In the genomic region with DNA sequence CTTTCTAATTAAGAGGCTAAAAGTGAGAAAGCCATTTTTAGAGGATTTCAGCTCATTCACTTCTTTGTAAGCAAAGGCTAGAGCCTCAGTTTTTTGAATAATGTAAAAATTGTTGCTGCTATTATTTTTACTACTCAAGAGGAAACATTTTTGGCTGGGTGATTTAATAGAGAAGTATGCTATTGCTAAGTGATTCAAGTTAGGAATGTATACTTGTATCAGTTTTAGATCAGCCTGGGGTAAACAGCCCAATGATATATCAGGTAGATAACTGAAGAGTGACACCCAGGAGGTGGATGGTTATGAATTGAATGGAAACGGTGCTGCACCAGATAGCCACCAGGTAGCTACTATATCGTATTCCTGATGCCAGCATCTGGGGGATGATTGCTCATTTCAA, we compare ENCODE assay signal across 33 cellular contexts. TPM values are rescaled to one million over a fixed set of nuclear protein-coding genes. Genes with fewer than 3 reads are reported as not detected.
DNase-seq lines count a peak whose midpoint lies in the region; ATAC-seq, FAIRE-seq and TF ChIP-seq lines count a peak whose summit lies in the region.
"Had no signal": no experiment of that assay in that cellular context is flagged by ENCODE, and none has a peak within 500 bp of the region (broad histone marks: within the 10 kb centered on the region; RNA-seq: fewer than 3 reads in every experiment).

No MANE protein-coding gene starts in this region.

- peaks cover 51% of the 10 kb centered on the region for H3K4me1 Mint-ChIP-seq in astrocyte (ENCODE audit: low read depth, unreplicated experiment)
- H3K4me1 Mint-ChIP-seq in neural crest cell: peaks cover 73% of the 10 kb centered on the region

- no peak for TF ChIP-seq CTCF in astrocyte (IDR thresholded peaks at IDR 0.05; ENCODE audit: insufficient read depth, low read depth, low read length)
- no peak for TF ChIP-seq CTCF in neural crest cell (conservative IDR thresholded peaks at IDR 0.05)

- WGBS in GM23248 (ENCODE audit: low coverage in 1 of 2, low lambda C conversion rate in 2 of 2, missing lambda C conversion rate in 2 of 2), 2 experiments: 73 to 74% methylated on average over 2 of the region's 2 CpGs

- H3K27me3 Mint-ChIP-seq in astrocyte (ENCODE audit: low read depth, unreplicated experiment): no peaks in the 10 kb centered on the region
- H3K27me3 Mint-ChIP-seq in neural crest cell (ENCODE audit: low read depth): no peaks in the 10 kb centered on the region
- H3K27me3 Mint-ChIP-seq: activated CD8-positive, alpha-beta T cell treated with anti-CD3 and anti-CD28 coated beads for 36 hours; IgD-negative memory B cell; naive B cell had no signal

- DNase-seq in GM23248 (peak; percentile 47), astrocyte (ENCODE audit: low read depth) (no peak), neural crest cell (ENCODE audit: low read depth, low spot score) (no peak), substantia nigra (lab: John Stamatoyannopoulos, UW) (no peak), SKM-1 treated with dmso at 0.1 percent for 144 hours (lab: John Stamatoyannopoulos, UW; ENCODE audit: unreplicated experiment) (no peak), SIG-M5 (lab: John Stamatoyannopoulos, UW) (no peak)
- DNase-seq: activated CD4-positive, alpha-beta T cell treated with anti-CD3 and anti-CD28 coated beads for 1 hour; activated CD8-positive, alpha-beta memory T cell treated with anti-CD3 and anti-CD28 coated beads, Interleukin-2, amount 50 U/mL, for 48 hours; activated CD8-positive, alpha-beta T cell treated with anti-CD3 and anti-CD28 coated beads for 36 hours; activated naive CD4-positive, alpha-beta T cell treated with Interleukin-2 at 50 U/mL for 16 hours; adrenal gland; body of pancreas; DMS153; effector CD8-positive, alpha-beta T cell; MV-4-11; naive B cell; NCI-H1436 treated with DMSO at 0.1 percent for 48 hours; NCI-H226; NCI-H526 treated with DMSO at 0.1 percent for 48 hours; NK-92 treated with Interleukin-12 subunit alpha and Interleukin-12 subunit beta, amount 100 ng/mL, for 24 hours; occipital lobe; PC-3; stimulated activated CD4-positive, alpha-beta T cell treated with anti-CD3 and anti-CD28 coated beads, Interleukin-1b, Interleukin-23, amount 100 ng/mL, for 48 hours; stimulated activated naive CD4-positive, alpha-beta T cell treated with Interleukin-2 at 50 U/mL for 16 hours had no signal

- no peak overlapping the region for H3K4me3 ChIP-seq in GM23248
- peak overlapping the region; percentile 4 for H3K4me3 ChIP-seq in astrocyte (ENCODE audit: insufficient read depth, low read depth, low read length)
- H3K4me3 ChIP-seq: adrenal gland, body of pancreas, smooth muscle cell, thoracic aorta had no signal

- no peaks in the 10 kb centered on the region for H3K36me3 ChIP-seq in GM23248 (ENCODE audit: low read depth)
- H3K36me3 ChIP-seq in astrocyte (ENCODE audit: insufficient read depth, low read length): no peaks in the 10 kb centered on the region
- H3K36me3 ChIP-seq: adrenal gland, thoracic aorta had no signal

- H3K36me3 Mint-ChIP-seq in astrocyte (ENCODE audit: low read depth, unreplicated experiment) (no peaks in the 10 kb centered on the region), neural crest cell (ENCODE audit: low read depth) (no peaks in the 10 kb centered on the region)
- H3K36me3 Mint-ChIP-seq: IgD-negative memory B cell, mesothelial cell of epicardium, naive B cell had no signal

- H3K27ac Mint-ChIP-seq in astrocyte (ENCODE audit: unreplicated experiment): no peak overlapping the region
- no peak overlapping the region for H3K27ac Mint-ChIP-seq in neural crest cell (ENCODE audit: unreplicated experiment)
- H3K27ac Mint-ChIP-seq: activated CD8-positive, alpha-beta T cell treated with anti-CD3 and anti-CD28 coated beads for 36 hours; activated T-helper 1 cell treated with anti-CD3 and anti-CD28 coated beads, Interleukin-12 subunit alpha, Interleukin-12 subunit beta, Interleukin-2, Interleukin-4 antibody, amounts not matched to agents 30 ng/mL and 10 ng/mL and 1 ng/mL, durations not matched to agents 14 hours and 24 hours and 36 hours; IgD-negative memory B cell; mesothelial cell of epicardium; T-helper 2 cell treated with Interferon-gamma antibody and Interleukin-4, amounts not matched to agents 5 μg/mL and 100 μg/mL, for 36 hours had no signal

- H3K4me3 Mint-ChIP-seq in astrocyte (ENCODE audit: unreplicated experiment): no peak overlapping the region
- peak overlapping the region; percentile 11 for H3K4me3 Mint-ChIP-seq in neural crest cell
- H3K4me3 Mint-ChIP-seq: activated CD8-positive, alpha-beta T cell treated with anti-CD3 and anti-CD28 coated beads for 36 hours; activated T-helper 1 cell treated with anti-CD3 and anti-CD28 coated beads, Interleukin-12 subunit alpha, Interleukin-12 subunit beta, Interleukin-2, Interleukin-4 antibody, amounts not matched to agents 30 ng/mL and 10 ng/mL and 1 ng/mL, durations not matched to agents 14 hours and 24 hours and 36 hours; IgD-negative memory B cell; mesothelial cell of epicardium; naive B cell; T-helper 2 cell treated with Interferon-gamma antibody and Interleukin-4, amounts not matched to agents 5 μg/mL and 100 μg/mL, for 36 hours had no signal

- H3K9ac ChIP-seq in GM23248 (no peak overlapping the region), astrocyte (ENCODE audit: low read length) (no peak overlapping the region)

- H3K4me1 ChIP-seq in GM23248 (ENCODE audit: insufficient read depth): peaks cover 62% of the 10 kb centered on the region
- H3K4me1 ChIP-seq in astrocyte (ENCODE audit: insufficient read depth, low read length): peaks cover 45% of the 10 kb centered on the region

- H2AFZ ChIP-seq in GM23248: no peak overlapping the region
- no peak overlapping the region for H2AFZ ChIP-seq in astrocyte (ENCODE audit: low read depth, low read length)

- H3K79me2 ChIP-seq in GM23248 (ENCODE audit: insufficient read depth) (peaks cover 100% of the 10 kb centered on the region), astrocyte (ENCODE audit: insufficient read depth, low read length) (peaks cover 100% of the 10 kb centered on the region)

- no peaks in the 10 kb centered on the region for H3K9me3 Mint-ChIP-seq in astrocyte (ENCODE audit: unreplicated experiment)
- no peaks in the 10 kb centered on the region for H3K9me3 Mint-ChIP-seq in neural crest cell
- H3K9me3 Mint-ChIP-seq: activated CD8-positive, alpha-beta T cell treated with anti-CD3 and anti-CD28 coated beads for 36 hours; activated T-helper 1 cell treated with anti-CD3 and anti-CD28 coated beads, Interleukin-12 subunit alpha, Interleukin-12 subunit beta, Interleukin-2, Interleukin-4 antibody, amounts not matched to agents 30 ng/mL and 10 ng/mL and 1 ng/mL, durations not matched to agents 14 hours and 24 hours and 36 hours; IgD-negative memory B cell; mesothelial cell of epicardium; naive B cell; T-helper 2 cell treated with Interferon-gamma antibody and Interleukin-4, amounts not matched to agents 5 μg/mL and 100 μg/mL, for 36 hours had no signal

- H3K9me3 ChIP-seq in GM23248 (ENCODE audit: low read depth) (no peaks in the 10 kb centered on the region), astrocyte (ENCODE audit: insufficient read depth, low read depth, low read length) (no peaks in the 10 kb centered on the region)
- H3K9me3 ChIP-seq: adrenal gland, body of pancreas, thoracic aorta had no signal

- H3K27me3 ChIP-seq in GM23248 (replicated peaks; ENCODE audit: insufficient read depth) (no peaks in the 10 kb centered on the region), astrocyte (ENCODE audit: insufficient read depth, low read length) (no peaks in the 10 kb centered on the region)
- H3K27me3 ChIP-seq: adrenal gland, body of pancreas had no signal

- no peaks in the 10 kb centered on the region for H3F3A ChIP-seq in GM23248 (ENCODE audit: insufficient read depth)

- in situ Hi-C loops in GM23248 (cut with MboI): no loop called here

- peak; percentile 50 for FAIRE-seq in astrocyte (lab: Jason Lieb, UNC)
- FAIRE-seq: islet of Langerhans had no signal

- peaks cover 25% of the 10 kb centered on the region; the same call in 1 of the 2 replicates for H4K20me1 ChIP-seq in GM23248 (ENCODE audit: insufficient read depth)
- H4K20me1 ChIP-seq in astrocyte (ENCODE audit: insufficient read depth, low read length): peaks cover 97% of the 10 kb centered on the region

- H3K27ac ChIP-seq in GM23248 (no peak overlapping the region), astrocyte (ENCODE audit: low read depth, low read length) (no peak overlapping the region), substantia nigra (ENCODE audit: low read depth, low read length, poor library complexity, severe bottlenecking) (peak overlapping the region; percentile 24)
- H3K27ac ChIP-seq: adrenal gland, epithelial cell of prostate, thoracic aorta had no signal

- no peaks in the 10 kb centered on the region for H3K9me2 ChIP-seq in GM23248 (ENCODE audit: insufficient read depth)

- H3K4me2 ChIP-seq in GM23248 (ENCODE audit: unreplicated experiment) (peak overlapping the region; percentile 11), astrocyte (ENCODE audit: low read length) (peak overlapping the region; percentile 57)
- H3K4me2 ChIP-seq: smooth muscle cell had no signal

- ATAC-seq in GM19463 (IDR thresholded peaks at IDR 0.05; ENCODE audit: unreplicated experiment): no peak
- ATAC-seq: activated CD8-positive, alpha-beta T cell treated with anti-CD3 and anti-CD28 coated beads for 36 hours; body of pancreas; PC-3 had no signal

RNA-seq across cellular contexts. Expression of gene QKI, which starts 9.2 kb away (rescaled TPM):
- 106 and 145 TPM in 2 replicates for total RNA-seq in GM23248 (2014; rRNA removed; shearing (Covaris generic))
- polyA plus RNA-seq in GM23248 (2016; fragmentation: Nextera tagmentation; extraction: Ambion mirVana): 12.6 and 13.6 TPM in 2 replicates
- total RNA-seq in astrocyte: 202 and 204 TPM in 2 replicates
- total RNA-seq in neural crest cell: 260 and 267 TPM in 2 replicates
